17 cellular contexts compared by ENCODE assay signal in the genomic region with DNA sequence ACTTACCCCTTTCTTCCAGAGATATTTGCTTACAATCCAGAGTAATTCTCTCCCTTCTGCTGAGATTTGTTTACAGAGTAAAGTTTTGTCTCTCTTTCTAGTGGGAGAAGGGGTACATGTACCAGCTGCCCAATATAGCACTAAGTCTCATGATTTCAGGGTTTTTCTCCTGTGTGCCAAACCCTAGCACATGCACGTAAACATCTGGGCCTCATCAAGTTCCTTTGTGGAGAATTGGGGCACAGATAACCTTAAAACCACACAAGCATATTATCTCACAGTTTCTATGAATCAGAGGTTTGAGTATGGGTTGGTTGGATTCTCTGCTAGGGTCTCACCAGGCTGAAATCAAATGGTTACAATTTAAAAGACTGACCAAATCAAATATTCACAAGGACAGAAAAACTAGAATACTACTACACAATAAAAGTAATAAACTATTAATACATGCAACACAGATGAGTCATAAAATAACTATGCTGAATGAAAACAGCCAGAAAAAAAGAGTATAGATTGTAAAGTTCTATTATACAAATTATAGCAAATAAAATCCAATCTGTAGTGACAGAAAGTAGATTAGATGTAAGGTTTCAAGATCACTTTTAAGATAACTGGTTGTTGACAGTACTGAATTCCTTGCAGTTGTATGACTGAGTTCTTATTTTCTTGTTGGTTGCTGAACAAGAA.
DNase-seq lines count a peak whose midpoint lies in the region; ATAC-seq, FAIRE-seq and TF ChIP-seq lines count a peak whose summit lies in the region.
"Had no signal": no experiment of that assay in that cellular context is flagged by ENCODE, and none has a peak within 500 bp of the region (broad histone marks: within the 10 kb centered on the region; RNA-seq: fewer than 3 reads in every experiment).

No MANE protein-coding gene starts in this region.

- H2AFZ ChIP-seq in endothelial cell of umbilical vein (ENCODE audit: low read depth, low read length) (peak overlapping the region; percentile 78), osteoblast (ENCODE audit: low read length) (peak overlapping the region; percentile 44)

- H3K9ac ChIP-seq in endothelial cell of umbilical vein (replicated peaks; ENCODE audit: extremely low read depth, insufficient read depth, low read length), result peak overlapping the region; percentile 38

- no peak for TF ChIP-seq POLR2A in endothelial cell of umbilical vein (IDR thresholded peaks at IDR 0.05; ENCODE audit: low read depth, low read length)

- POLR2A ChIA-PET in endothelial cell of umbilical vein (lab: Charles Lee), result no interaction called here

- intact Hi-C loops in endothelial cell of umbilical vein (cut with micrococcal nuclease), result loop anchor here (1.0 to 10.0 kb wide), 4 partner anchors 43 to 431 kb away; partner anchors contain the start of gene PTBP2

- ATAC-seq in RWPE2 (ENCODE audit: low read depth) (no peak), GM18519 (IDR thresholded peaks at IDR 0.05; ENCODE audit: low FRiP score, unreplicated experiment) (no peak)
- ATAC-seq: esophagus mucosa had no signal

- H3K9me3 ChIP-seq in RWPE2 (ENCODE audit: severe bottlenecking) (no peaks in the 10 kb centered on the region), endothelial cell of umbilical vein (replicated peaks; ENCODE audit: control insufficient read depth, insufficient read depth, low read length) (no peaks in the 10 kb centered on the region), osteoblast (ENCODE audit: low read depth, low read length) (no peaks in the 10 kb centered on the region)

- H3K79me2 ChIP-seq in endothelial cell of umbilical vein (ENCODE audit: control insufficient read depth, insufficient read depth, low read length) (no peaks in the 10 kb centered on the region), osteoblast (ENCODE audit: insufficient read depth, low read length) (no peaks in the 10 kb centered on the region)

- H3K4me3 ChIP-seq in RWPE2 (ENCODE audit: severe bottlenecking) (no peak overlapping the region), endothelial cell of umbilical vein (replicated peaks in 1 of 3; ENCODE audit: insufficient read depth in 1 of 3, low read depth in 1 of 3, low read length in 3 of 3) (no peak overlapping the region), osteoblast (ENCODE audit: insufficient read depth, low read length) (no peak overlapping the region)
- H3K4me3 ChIP-seq: lung had no signal

- dilution Hi-C loops in endothelial cell of umbilical vein (cut with MboI; ENCODE audit: extremely low pct_ligation_motif_present, low sequenced_read_pairs), result no loop called here

- CTCF ChIA-PET in endothelial cell of umbilical vein (lab: Charles Lee), result no interaction called here

- H3K4me1 ChIP-seq in RWPE2 (ENCODE audit: insufficient read depth, poor library complexity, severe bottlenecking) (peaks cover 16% of the 10 kb centered on the region), endothelial cell of umbilical vein (ENCODE audit: control insufficient read depth, extremely low read depth, insufficient read depth, low read length) (peaks cover 32% of the 10 kb centered on the region), osteoblast (ENCODE audit: insufficient read depth, low read length) (peaks cover 16% of the 10 kb centered on the region)

- H3K27ac ChIP-seq in RWPE2 (ENCODE audit: poor library complexity, severe bottlenecking) (peak overlapping the region; percentile 6), endothelial cell of umbilical vein (ENCODE audit: insufficient read depth, low read depth, low read length) (peak overlapping the region; percentile 62), osteoblast (ENCODE audit: low read depth, low read length) (no peak overlapping the region)

- peak; percentile 28 for FAIRE-seq in endothelial cell of umbilical vein (lab: Jason Lieb, UNC)
- FAIRE-seq: D721Med, HTR-8/SVneo had no signal

- H3K9me1 ChIP-seq in endothelial cell of umbilical vein (replicated peaks; ENCODE audit: control insufficient read depth, extremely low read depth, insufficient read depth, low read length), result no peaks in the 10 kb centered on the region

- BruUV-seq in endothelial cell of umbilical vein (replicated peaks; lab: Mats Ljungman, UMichigan), result no TSS peak

- H4K20me1 ChIP-seq in endothelial cell of umbilical vein (replicated peaks; ENCODE audit: control insufficient read depth, extremely low read depth, insufficient read depth, low read length) (no peaks in the 10 kb centered on the region), osteoblast (ENCODE audit: insufficient read depth, low read length) (no peaks in the 10 kb centered on the region)

- H3K4me2 ChIP-seq in endothelial cell of umbilical vein (ENCODE audit: insufficient read depth, low read length) (peak overlapping the region; percentile 38), osteoblast (ENCODE audit: insufficient read depth, low read length) (no peak overlapping the region)

- TF ChIP-seq CTCF in RWPE2 (IDR thresholded peaks at IDR 0.05; ENCODE audit: poor library complexity, severe bottlenecking), result no peak
- TF ChIP-seq CTCF in endothelial cell of umbilical vein (IDR thresholded peaks at IDR 0.05; ENCODE audit: extremely low read depth in 1 of 2, insufficient read depth in 1 of 2, low read depth in 1 of 2, low read length in 2 of 2), result no peak
- TF ChIP-seq CTCF in osteoblast (IDR thresholded peaks at IDR 0.05; ENCODE audit: extremely low read depth, low read depth, low read length), result no peak

- H3K36me3 ChIP-seq in RWPE2 (ENCODE audit: low read depth) (no peaks in the 10 kb centered on the region), endothelial cell of umbilical vein (ENCODE audit: control insufficient read depth in 2 of 2, extremely low read depth in 1 of 2, insufficient read depth in 2 of 2, low read length in 2 of 2) (no peaks in the 10 kb centered on the region), osteoblast (ENCODE audit: insufficient read depth, low read length) (no peaks in the 10 kb centered on the region)

- H3K27me3 ChIP-seq in RWPE2 (ENCODE audit: insufficient read depth, poor library complexity, severe bottlenecking) (no peaks in the 10 kb centered on the region), endothelial cell of umbilical vein (ENCODE audit: control insufficient read depth in 2 of 2, insufficient read depth in 2 of 2, low read length in 2 of 2) (no peaks in the 10 kb centered on the region), osteoblast (ENCODE audit: insufficient read depth, low read length) (no peaks in the 10 kb centered on the region)

- DNase-seq in HCEC 1CT, result peak; percentile 35
- DNase-seq in RWPE2 (ENCODE audit: low spot score), result no peak
- DNase-seq in endothelial cell of umbilical vein (ENCODE audit: low read depth, low spot score), result peak; percentile 57
- no peak for DNase-seq in osteoblast (ENCODE audit: insufficient read length, low spot score, missing footprints)
- DNase-seq in activated gamma-delta T cell treated with Interleukin-2 at 50 U/mL for 16 hours, result no peak
- DNase-seq in SHP77 (lab: John Stamatoyannopoulos, UW), result no peak
- DNase-seq in retina, result no peak
- DNase-seq: effector memory CD4-positive, alpha-beta T cell; KG1; NCI-H1694 treated with DMSO at 0.1 percent for 48 hours; NCI-H2171; T-helper 9 cell had no signal

TF ChIP-seq in endothelial cell of umbilical vein, 7 proteins besides CTCF, POLR2A, EP300 and RAD21:
- TF ChIP-seq FOS (IDR thresholded peaks at IDR 0.05; ENCODE audit: borderline replicate concordance, insufficient read depth, low read length), result peak; percentile 63
- peak; percentile 19 for TF ChIP-seq JUN (IDR thresholded peaks at IDR 0.05; ENCODE audit: borderline replicate concordance, insufficient read depth, insufficient read length, low read depth)
- TF ChIP-seq MYC (IDR thresholded peaks at IDR 0.05; ENCODE audit: low read depth, low read length), result no peak

Comparison
In these comparisons a context has a peak if more than half of its experiments do, and no peak if none do; other contexts are left out.
1. DNase-seq: peak in HCEC 1CT (single experiment) and endothelial cell of umbilical vein (single experiment); none in RWPE2 (single experiment), osteoblast (single experiment), activated gamma-delta T cell treated with Interleukin-2 at 50 U/mL for 16 hours (single experiment), SHP77 (0 of 2) and retina (single experiment).